ENCODE assay signal across 8 cellular contexts in the genomic region with DNA sequence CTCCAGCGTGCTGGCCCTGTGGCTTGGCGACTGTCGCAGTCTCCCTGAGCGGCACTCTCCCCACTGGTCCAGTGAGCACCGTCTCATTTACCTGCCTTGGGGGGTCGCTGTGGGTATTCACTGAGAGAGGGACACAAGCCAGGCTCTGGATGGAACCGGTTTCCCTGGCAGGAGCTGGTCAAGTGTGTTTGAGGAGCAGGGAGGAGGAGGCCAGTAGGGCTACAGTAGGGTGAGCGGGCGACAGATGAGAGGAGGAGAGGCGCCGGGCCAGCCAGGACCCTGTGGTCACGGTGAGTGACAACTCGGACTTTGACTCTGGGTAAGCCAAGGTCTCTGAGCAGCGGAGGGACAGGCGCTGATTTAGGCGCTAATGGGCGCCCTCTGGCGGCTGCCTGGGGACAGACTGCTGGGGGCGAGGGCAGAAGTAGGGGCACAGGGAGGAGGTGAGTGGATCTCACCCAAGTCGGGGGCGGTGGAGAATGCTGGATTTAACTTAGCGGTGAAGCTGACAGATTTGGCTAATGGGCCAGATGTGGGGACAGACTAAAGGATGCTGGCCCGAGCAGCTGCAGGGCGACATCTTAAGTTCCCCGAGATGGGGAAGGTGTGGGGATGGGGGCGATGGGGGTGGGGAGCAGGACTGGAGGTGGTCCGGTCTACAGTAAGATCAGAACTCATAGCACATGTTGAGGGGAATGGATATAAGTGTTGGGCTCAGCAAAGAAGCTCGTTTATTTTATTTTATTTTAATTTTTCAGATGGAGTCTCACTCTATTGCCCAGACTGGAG. TPM values are rescaled to one million over a fixed set of nuclear protein-coding genes. Genes with fewer than 3 reads are reported as not detected.
DNase-seq lines count a peak whose midpoint lies in the region; ATAC-seq, FAIRE-seq and TF ChIP-seq lines count a peak whose summit lies in the region.

No MANE protein-coding gene starts in this region.

- peak; percentile 82 for DNase-seq in NCI-H1105 treated with DMSO at 0.1 percent for 48 hours (lab: John Stamatoyannopoulos, UW)
- peak; percentile 52 to 70 (median 66) for DNase-seq in T-helper 2 cell
- DNase-seq in ascending aorta (ENCODE audit: low spot score in 2 of 2), result peak in 1 of 2 donors; percentile 87
- DNase-seq in hepatic stellate cell (ENCODE audit: low spot score), result peak; percentile 87
- DNase-seq in retina, result peak; percentile 88

- TF ChIP-seq CTCF in ascending aorta (IDR thresholded peaks at IDR 0.05), result peak; percentile 74 to 94 (median 91)

- peak overlapping the region; percentile 17 to 54 for H3K27ac ChIP-seq in ascending aorta

- peak overlapping the region in 1 of 2 donors; percentile 27 for H3K4me3 ChIP-seq in ascending aorta

- intact Hi-C loops in ascending aorta (cut with DNase I), result loop anchor here (10.0 kb wide), 1 partner anchor 1038 kb away; a partner anchor contains a TSS

- peaks cover 0 to 8% of the 10 kb centered on the region in 2 donors for H3K4me1 ChIP-seq in ascending aorta

- ATAC-seq in GM21423 (IDR thresholded peaks at IDR 0.05; ENCODE audit: unreplicated experiment), result no peak
- ATAC-seq in HG03097 (IDR thresholded peaks at IDR 0.05; ENCODE audit: low FRiP score, unreplicated experiment), result no peak

- H3K27me3 ChIP-seq in ascending aorta, result no peaks in the 10 kb centered on the region

- H3K9me3 ChIP-seq in ascending aorta, result no peaks in the 10 kb centered on the region

- no peaks in the 10 kb centered on the region for H3K36me3 ChIP-seq in ascending aorta

- peak; percentile 28 for FAIRE-seq in G401.6 (lab: Jason Lieb, UNC)

RNA-seq across cellular contexts. Expression of a gene that starts 4.7 kb away (rescaled TPM):
- total RNA-seq in ascending aorta, result 271 TPM

RNA-seq across cellular contexts. Expression of a gene that starts 6.6 kb away (rescaled TPM):
- total RNA-seq in ascending aorta, result 0.64 TPM

RNA-seq across cellular contexts. Expression of a gene that starts 6.7 kb away (rescaled TPM):
- total RNA-seq in ascending aorta, result 75.9 TPM

RNA-seq across cellular contexts. Expression of a gene that starts 17.1 kb away (rescaled TPM):
- total RNA-seq in ascending aorta, result 9.8 TPM

RNA-seq across cellular contexts. Expression of a gene that starts 18.6 kb away (rescaled TPM):
- 12.3 TPM for total RNA-seq in ascending aorta
